Comparison of ENCODE assay signal across 8 cellular contexts in the genomic region with DNA sequence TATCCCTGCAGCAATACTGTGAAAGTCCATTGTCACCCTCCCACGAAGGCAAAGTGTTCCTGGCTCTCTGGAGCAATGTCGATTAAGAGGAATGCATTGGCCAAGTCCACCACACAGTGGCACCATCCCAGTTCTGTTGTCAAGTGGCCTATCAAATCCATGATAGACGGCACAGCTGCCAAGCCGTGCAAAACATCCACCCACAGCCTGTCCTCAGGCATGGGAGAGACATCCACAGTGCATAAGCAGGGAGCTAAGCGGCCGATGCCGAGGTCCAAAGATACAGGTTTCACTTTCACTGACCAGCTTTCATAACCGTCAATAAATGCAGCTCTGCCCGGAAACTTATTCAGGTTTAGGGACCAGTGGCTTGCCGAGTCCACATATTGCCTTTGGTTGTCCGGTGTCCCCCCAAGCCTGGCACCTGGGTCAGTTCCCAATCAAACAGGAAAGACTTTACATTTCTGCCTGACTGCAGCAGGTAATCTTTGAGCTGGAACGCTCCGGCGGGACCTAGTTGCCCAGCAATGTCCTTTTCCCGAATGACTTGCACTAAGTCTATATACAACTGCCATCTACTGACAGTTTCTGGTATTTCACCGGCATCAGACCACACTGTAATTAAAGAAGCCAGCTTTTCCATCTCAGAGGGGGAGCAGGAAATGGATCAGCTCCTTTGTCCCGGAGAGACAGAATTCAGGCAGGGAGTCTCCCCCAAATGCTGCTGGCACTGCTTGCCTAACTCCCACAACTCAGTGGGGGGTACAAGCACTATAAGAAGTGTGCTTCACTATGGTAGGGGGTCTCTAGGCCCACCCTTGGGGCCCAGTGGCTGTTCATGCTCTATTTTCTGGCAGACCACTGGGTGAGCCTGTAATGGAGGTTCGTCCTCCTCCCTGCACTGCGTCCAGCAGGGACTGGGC. TPM values are rescaled to one million over a fixed set of nuclear protein-coding genes. Genes with fewer than 3 reads are reported as not detected.
DNase-seq lines count a peak whose midpoint lies in the region; ATAC-seq and TF ChIP-seq lines count a peak whose summit lies in the region.

No MANE protein-coding gene starts in this region.

- peaks cover 11% of the 10 kb centered on the region for H3K36me3 Mint-ChIP-seq in T-helper 1 cell treated with Interleukin-12 subunit alpha and Interleukin-12 subunit beta and Interleukin-4 antibody, amounts not matched to agents 30 μg/mL and 1 μg/mL, for 36 hours (ENCODE audit: low read depth)

- intact Hi-C loops in ascending aorta (cut with DNase I) = loop anchor here (1.0 to 10.0 kb wide), 5 partner anchors 104 to 1171 kb away; partner anchors contain the start of genes ZKSCAN4, ZSCAN16 and ZSCAN9
- intact Hi-C loops in left ventricle myocardium inferior (cut with micrococcal nuclease) = loop anchor here (10.0 kb wide), 1 partner anchor 221 kb away; no protein-coding TSS in a partner anchor

- H3K27me3 ChIP-seq in ascending aorta (no peaks in the 10 kb centered on the region), left ventricle myocardium inferior (ENCODE audit: low read depth) (no peaks in the 10 kb centered on the region)

- DNase-seq in EH (ENCODE audit: low read depth) (peak; percentile 89), NCI-H146 (lab: John Stamatoyannopoulos, UW) (peak; percentile 87), ascending aorta (ENCODE audit: low spot score in 2 of 2) (peak; percentile 23 to 86), left ventricle myocardium inferior (peak; percentile 63), pons (ENCODE audit: low spot score) (peak; percentile 92)

- H3K4me1 ChIP-seq in HEK293 (ENCODE audit: control insufficient read depth, insufficient read depth, low read length) (peaks cover 3% of the 10 kb centered on the region; the same call in 1 of the 2 replicates), ascending aorta (peaks cover 0 to 12% of the 10 kb centered on the region in 2 donors), left ventricle myocardium inferior (peaks cover 46% of the 10 kb centered on the region)

- peak overlapping the region; percentile 80 for H3K27ac Mint-ChIP-seq in T-helper 1 cell treated with Interleukin-12 subunit alpha and Interleukin-12 subunit beta and Interleukin-4 antibody, amounts not matched to agents 30 μg/mL and 1 μg/mL, for 36 hours

- POLR2A ChIA-PET in HEK293 (lab: Yijun Ruan, JAX) = interaction anchor here (0.6 to 1.8 kb wide), 30 partner anchors 11 to 546 kb away, joined by 3 to 22 read pairs (median 4); partner anchors contain the start of genes PGBD1, ZKSCAN4, ZKSCAN8 and ZSCAN16

- CTCF ChIA-PET in HEK293 (lab: Yijun Ruan, JAX) = interaction anchor here (0.5 to 2.8 kb wide), 62 partner anchors 10 to 1166 kb away, joined by 3 to 19 read pairs (median 4); partner anchors contain the start of genes PGBD1, ZKSCAN4, ZKSCAN8 and ZSCAN26

- H3K27ac ChIP-seq in HEK293 (ENCODE audit: extremely low read depth, low read depth, low read length) (peak overlapping the region; percentile 4; the same call in 1 of the 2 replicates), ascending aorta (peak overlapping the region; percentile 53 to 76), left ventricle myocardium inferior (replicated peaks) (peak overlapping the region; percentile 92)

- H3K9me3 ChIP-seq in HEK293 (ENCODE audit: control insufficient read depth, insufficient read depth, low read depth, low read length) = no peaks in the 10 kb centered on the region
- H3K9me3 ChIP-seq in ascending aorta = no peaks in the 10 kb centered on the region
- no peaks in the 10 kb centered on the region for H3K9me3 ChIP-seq in left ventricle myocardium inferior (replicated peaks)

- peaks cover 30% of the 10 kb centered on the region for H3K4me1 Mint-ChIP-seq in T-helper 1 cell treated with Interleukin-12 subunit alpha and Interleukin-12 subunit beta and Interleukin-4 antibody, amounts not matched to agents 30 μg/mL and 1 μg/mL, for 36 hours (ENCODE audit: low read depth)

- no peak for ATAC-seq in HG03342 (IDR thresholded peaks at IDR 0.05; ENCODE audit: unreplicated experiment)

- peaks cover 0 to 19% of the 10 kb centered on the region in 2 experiments; a peak in 1 of 3 replicates for H3K36me3 ChIP-seq in HEK293 (ENCODE audit: control insufficient read depth in 2 of 2, insufficient read depth in 1 of 2, low read length in 2 of 2)
- H3K36me3 ChIP-seq in ascending aorta = peaks cover 0 to 4% of the 10 kb centered on the region in 2 donors
- H3K36me3 ChIP-seq in left ventricle myocardium inferior = peaks cover 14% of the 10 kb centered on the region

- TF ChIP-seq CTCF in HEK293 (tag by site-specific recombination; IDR thresholded peaks at IDR 0.05) (peak; percentile 50; the same call in 1 of the 2 replicates), ascending aorta (IDR thresholded peaks at IDR 0.05) (peak; percentile 78 to 83 (median 80)), left ventricle myocardium inferior (IDR thresholded peaks at IDR 0.05; ENCODE audit: borderline replicate concordance) (peak; percentile 88)

- H3K4me3 Mint-ChIP-seq in T-helper 1 cell treated with Interleukin-12 subunit alpha and Interleukin-12 subunit beta and Interleukin-4 antibody, amounts not matched to agents 30 μg/mL and 1 μg/mL, for 36 hours = peak overlapping the region; percentile 93

- no peaks in the 10 kb centered on the region for H3K27me3 Mint-ChIP-seq in T-helper 1 cell treated with Interleukin-12 subunit alpha and Interleukin-12 subunit beta and Interleukin-4 antibody, amounts not matched to agents 30 μg/mL and 1 μg/mL, for 36 hours (ENCODE audit: low read depth)

- no peaks in the 10 kb centered on the region for H3K9me3 Mint-ChIP-seq in T-helper 1 cell treated with Interleukin-12 subunit alpha and Interleukin-12 subunit beta and Interleukin-4 antibody, amounts not matched to agents 30 μg/mL and 1 μg/mL, for 36 hours

- H3K4me3 ChIP-seq in HEK293 (ENCODE audit: low read depth, low read length) = peak overlapping the region; percentile 63
- H3K4me3 ChIP-seq in ascending aorta = peak overlapping the region; percentile 51 to 64
- peak overlapping the region; percentile 76 for H3K4me3 ChIP-seq in left ventricle myocardium inferior

TF ChIP-seq in HEK293, 187 proteins besides CTCF, POLR2A, EP300 and RAD21 (continues in another document):
- TF ChIP-seq ZNF654 (tag by site-specific recombination; IDR thresholded peaks at IDR 0.05; ENCODE audit: low read depth) (peak; percentile 97), ZBTB48 (tag by site-specific recombination; IDR thresholded peaks at IDR 0.05) (0 out of 2 replicates have a peak, but pooled peaks have one; percentile 25), TRIM28 (IDR thresholded peaks at IDR 0.05; ENCODE audit: borderline replicate concordance, low read length) (peak; percentile 35; the same call in 1 of the 2 replicates), OVOL3 (tag by site-specific recombination; IDR thresholded peaks at IDR 0.05) (no peak), ZSCAN23 (tag by site-specific recombination; IDR thresholded peaks at IDR 0.05) (no peak), ZIC2 (tag by site-specific recombination; IDR thresholded peaks at IDR 0.05) (peak; percentile 81), ZNF677 (tag by site-specific recombination; IDR thresholded peaks at IDR 0.05) (no peak), PRDM1 (tag by site-specific recombination; IDR thresholded peaks at IDR 0.05) (peak; percentile 84), ZEB2 (tag by site-specific recombination; IDR thresholded peaks at IDR 0.05) (peak; percentile 68; the same call in 1 of the 2 replicates), ZBTB20 (tag by site-specific recombination; IDR thresholded peaks at IDR 0.05) (peak; percentile 63), ZNF335 (tag by site-specific recombination; conservative IDR thresholded peaks at IDR 0.05) (peak; percentile 99), GLIS1 (tag by site-specific recombination; IDR thresholded peaks at IDR 0.05) (peak; percentile 41; the same call in 1 of the 2 replicates)
- TF ChIP-seq, protein P1, sequence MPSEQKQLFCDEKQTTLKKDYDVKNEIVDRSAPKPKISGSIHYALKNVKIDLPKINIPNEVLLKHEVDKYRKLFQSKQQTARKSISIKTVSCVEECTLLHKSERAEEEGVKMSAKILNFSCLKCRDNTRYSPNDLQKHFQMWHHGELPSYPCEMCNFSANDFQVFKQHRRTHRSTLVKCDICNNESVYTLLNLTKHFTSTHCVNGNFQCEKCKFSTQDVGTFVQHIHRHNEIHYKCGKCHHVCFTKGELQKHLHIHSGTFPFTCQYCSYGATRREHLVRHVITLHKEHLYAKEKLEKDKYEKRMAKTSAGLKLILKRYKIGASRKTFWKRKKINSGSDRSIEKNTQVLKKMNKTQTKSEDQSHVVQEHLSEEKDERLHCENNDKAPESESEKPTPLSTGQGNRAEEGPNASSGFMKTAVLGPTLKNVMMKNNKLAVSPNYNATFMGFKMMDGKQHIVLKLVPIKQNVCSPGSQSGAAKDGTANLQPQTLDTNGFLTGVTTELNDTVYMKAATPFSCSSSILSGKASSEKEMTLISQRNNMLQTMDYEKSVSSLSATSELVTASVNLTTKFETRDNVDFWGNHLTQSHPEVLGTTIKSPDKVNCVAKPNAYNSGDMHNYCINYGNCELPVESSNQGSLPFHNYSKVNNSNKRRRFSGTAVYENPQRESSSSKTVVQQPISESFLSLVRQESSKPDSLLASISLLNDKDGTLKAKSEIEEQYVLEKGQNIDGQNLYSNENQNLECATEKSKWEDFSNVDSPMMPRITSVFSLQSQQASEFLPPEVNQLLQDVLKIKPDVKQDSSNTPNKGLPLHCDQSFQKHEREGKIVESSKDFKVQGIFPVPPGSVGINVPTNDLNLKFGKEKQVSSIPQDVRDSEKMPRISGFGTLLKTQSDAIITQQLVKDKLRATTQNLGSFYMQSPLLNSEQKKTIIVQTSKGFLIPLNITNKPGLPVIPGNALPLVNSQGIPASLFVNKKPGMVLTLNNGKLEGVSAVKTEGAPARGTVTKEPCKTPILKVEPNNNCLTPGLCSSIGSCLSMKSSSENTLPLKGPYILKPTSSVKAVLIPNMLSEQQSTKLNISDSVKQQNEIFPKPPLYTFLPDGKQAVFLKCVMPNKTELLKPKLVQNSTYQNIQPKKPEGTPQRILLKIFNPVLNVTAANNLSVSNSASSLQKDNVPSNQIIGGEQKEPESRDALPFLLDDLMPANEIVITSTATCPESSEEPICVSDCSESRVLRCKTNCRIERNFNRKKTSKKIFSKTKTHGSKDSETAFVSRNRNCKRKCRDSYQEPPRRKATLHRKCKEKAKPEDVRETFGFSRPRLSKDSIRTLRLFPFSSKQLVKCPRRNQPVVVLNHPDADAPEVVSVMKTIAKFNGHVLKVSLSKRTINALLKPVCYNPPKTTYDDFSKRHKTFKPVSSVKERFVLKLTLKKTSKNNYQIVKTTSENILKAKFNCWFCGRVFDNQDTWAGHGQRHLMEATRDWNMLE (tag by site-specific recombination; conservative IDR thresholded peaks at IDR 0.05; ENCODE audit: low read depth) = peak; percentile 25; the same call in 1 of the 2 replicates

RNA-seq across cellular contexts. Expression of gene ZKSCAN3, which starts 6.3 kb away (rescaled TPM):
- total RNA-seq in ascending aorta = 0.21 TPM
- total RNA-seq in left ventricle myocardium inferior = 4.1 TPM

RNA-seq across cellular contexts. Expression of gene ZSCAN31, which starts 20.1 kb away (rescaled TPM):
- 0.21 TPM for total RNA-seq in ascending aorta
- total RNA-seq in left ventricle myocardium inferior = 8.0 TPM

RNA-seq across cellular contexts. Expression of gene ZSCAN12, which starts 43.5 kb away (rescaled TPM):
- total RNA-seq in ascending aorta = 5.3 TPM
- total RNA-seq in left ventricle myocardium inferior = 1.8 TPM

Comparison
In these comparisons a context has a peak if more than half of its experiments do, and no peak if none do; other contexts are left out.
1. H3K27ac ChIP-seq: peak in every context shown above with its lines; median percentile 92 in left ventricle myocardium inferior; 64 in ascending aorta; 4 in HEK293.